17 cellular contexts compared by ENCODE assay signal in the genomic region with DNA sequence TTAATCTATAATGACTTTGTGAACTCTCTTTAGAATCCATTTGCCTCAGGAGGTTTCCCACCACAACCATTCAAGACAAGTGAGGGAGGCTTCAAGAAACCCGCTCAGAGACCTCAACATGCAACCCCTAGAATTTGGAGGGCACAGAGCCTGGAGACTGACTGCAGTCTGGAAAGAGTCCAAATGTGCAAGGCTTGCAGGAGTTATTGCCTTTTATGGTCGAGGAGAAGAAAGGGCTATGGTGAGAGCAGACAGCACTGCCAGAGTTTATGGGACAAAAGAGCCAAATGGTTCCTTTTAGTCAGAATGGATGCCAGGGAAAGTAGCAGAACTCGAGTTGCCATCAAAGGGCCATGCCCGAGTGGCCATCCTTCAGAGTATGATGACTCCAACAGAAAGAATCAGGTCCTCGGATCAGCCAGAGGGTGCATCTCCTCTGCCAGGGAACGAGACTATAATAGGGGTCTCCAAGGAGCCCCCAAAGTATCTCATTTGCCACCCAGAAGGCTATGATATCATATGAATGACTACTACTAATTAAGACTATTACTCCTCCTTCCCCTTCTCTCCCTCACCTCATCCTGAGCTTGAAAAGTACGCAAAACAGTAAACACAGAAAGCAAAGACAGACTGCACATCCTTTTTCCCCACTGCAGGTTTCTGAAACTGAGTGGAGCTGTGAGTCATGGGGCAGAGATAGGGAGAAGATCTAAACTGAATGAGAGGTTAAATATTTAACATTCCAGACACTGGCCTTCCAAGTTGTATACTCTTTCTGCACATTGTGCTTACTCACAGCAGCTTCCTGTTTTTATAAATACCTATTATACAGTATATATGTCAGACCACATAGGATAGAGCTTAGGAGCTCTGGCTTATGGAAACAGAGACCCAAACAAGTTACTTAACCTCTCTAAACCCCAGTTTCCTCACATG. TPM values are rescaled to one million over a fixed set of nuclear protein-coding genes. Genes with fewer than 3 reads are reported as not detected.
A peak's percentile ranks its signal among the peaks of the same experiment; 100 is the strongest.
DNase-seq lines count a peak whose midpoint lies in the region; ATAC-seq, FAIRE-seq and TF ChIP-seq lines count a peak whose summit lies in the region.
"Had no signal": no experiment of that assay in that cellular context is flagged by ENCODE, and none has a peak within 500 bp of the region (broad histone marks: within the 10 kb centered on the region; RNA-seq: fewer than 3 reads in every experiment).

No MANE protein-coding gene starts in this region.

- H2BK15ac ChIP-seq in IMR-90 (ENCODE audit: low read depth, low read length), result peak overlapping the region; percentile 91; the same call in 2 of the 3 replicates
- H2BK15ac ChIP-seq in mesenchymal stem cell (ENCODE audit: low read depth, poor library complexity, severe bottlenecking), result no peak overlapping the region

- BruUV-seq in IMR-90 (replicated peaks; lab: Mats Ljungman, UMichigan) (no TSS peak), mammary epithelial cell (replicated peaks; lab: Mats Ljungman, UMichigan) (no TSS peak)

- no peaks in the 10 kb centered on the region for H3K79me2 ChIP-seq in mammary epithelial cell (ENCODE audit: insufficient read depth, low read length)

- H2BK20ac ChIP-seq in IMR-90 (ENCODE audit: low read depth, low read length), result peak overlapping the region; percentile 99

- H2AK5ac ChIP-seq in IMR-90 (ENCODE audit: low read depth, low read length) (peak overlapping the region; percentile 92), mesenchymal stem cell (ENCODE audit: low read length, severe bottlenecking) (no peak overlapping the region)

- DNase-seq in AG04450 (ENCODE audit: low read depth, low spot score) (peak; percentile 69), IMR-90 (peak; percentile 84), mammary epithelial cell (peak; percentile 31), mesenchymal stem cell (peak; percentile 84), GM13976 (ENCODE audit: low spot score) (no peak), NCI-H2227 (lab: John Stamatoyannopoulos, UW; ENCODE audit: unreplicated experiment) (no peak), H54 (ENCODE audit: insufficient read length, low spot score) (no peak), amygdala (lab: John Stamatoyannopoulos, UW) (no peak)
- DNase-seq: activated CD4-positive, alpha-beta T cell treated with anti-CD3 and anti-CD28 coated beads for 4 hours; CD4-positive, CD25-positive, alpha-beta regulatory T cell; cerebellar nuclear complex; Kasumi-1; NCI-H510A treated with DMSO at 0.1 percent for 48 hours; retina had no signal

- no peaks in the 10 kb centered on the region for H4K20me1 ChIP-seq in IMR-90 (ENCODE audit: insufficient read depth, low read length)
- H4K20me1 ChIP-seq in mammary epithelial cell (ENCODE audit: insufficient read depth, low read length), result no peaks in the 10 kb centered on the region

- H3K79me1 ChIP-seq in IMR-90 (ENCODE audit: low read depth in 1 of 2, low read length in 2 of 2) (0 out of 4 replicates have a peak, but pooled peaks cover 0 to 4% of the 10 kb centered on the region in 2 experiments), mesenchymal stem cell (replicated peaks; ENCODE audit: low read length, poor library complexity, severe bottlenecking) (no peaks in the 10 kb centered on the region)

- H3K9me1 ChIP-seq in IMR-90 (ENCODE audit: insufficient read depth, low read length), result peaks cover 12% of the 10 kb centered on the region

- H4K91ac ChIP-seq in IMR-90 (ENCODE audit: insufficient read depth, low read depth, low read length), result peak overlapping the region; percentile 87
- peak overlapping the region; percentile 59 for H4K91ac ChIP-seq in mesenchymal stem cell (ENCODE audit: low read length)

- H3K27ac ChIP-seq in AG04450 (ENCODE audit: low read depth, low read length) (peak overlapping the region; percentile 40), IMR-90 (ENCODE audit: insufficient read depth, low read length) (peak overlapping the region; percentile 82), mammary epithelial cell (ENCODE audit: insufficient read depth, low read depth, low read length) (no peak overlapping the region), mesenchymal stem cell (ENCODE audit: low read length, poor library complexity, severe bottlenecking) (peak overlapping the region; percentile 91)
- H3K27ac ChIP-seq: SK-N-MC had no signal

- POLR2A ChIA-PET in AG04450 (lab: Yijun Ruan, JAX), result interaction anchor here (0.8 to 1.5 kb wide), 2 partner anchors 33 to 76 kb away, joined by 3 to 8 read pairs; a partner anchor contains a TSS
- POLR2A ChIA-PET in IMR-90 (lab: Charles Lee; ENCODE audit: unreplicated experiment), result no interaction called here

- H2BK12ac ChIP-seq in mesenchymal stem cell (ENCODE audit: low read length in 2 of 2), result peak overlapping the region; percentile 72 to 94

- H3K18ac ChIP-seq in IMR-90 (ENCODE audit: low read depth, low read length), result peak overlapping the region; percentile 65
- peak overlapping the region; percentile 74 to 92 for H3K18ac ChIP-seq in mesenchymal stem cell (ENCODE audit: low read depth in 1 of 2, low read length in 2 of 2)

- H3K4ac ChIP-seq in IMR-90 (ENCODE audit: low read depth, low read length) (peak overlapping the region; percentile 96), mesenchymal stem cell (ENCODE audit: low read depth in 1 of 2, low read length in 2 of 2) (peak overlapping the region; percentile 35 to 86)

- dilution Hi-C loops in IMR-90 (cut with HindIII; ENCODE audit: low sequenced_read_pairs, unreplicated experiment), result no loop called here
- dilution Hi-C loops in mammary epithelial cell (cut with HindIII; ENCODE audit: low sequenced_read_pairs), result no loop called here

- peak overlapping the region; percentile 93 for H2AK9ac ChIP-seq in IMR-90 (replicated peaks; ENCODE audit: low read depth, low read length, poor library complexity)

- peak overlapping the region; percentile 80 for H3K14ac ChIP-seq in IMR-90 (replicated peaks; ENCODE audit: low read depth, low read length)
- H3K14ac ChIP-seq in mesenchymal stem cell (ENCODE audit: low read length in 2 of 2), result peak overlapping the region in 1 of 2 experiments; percentile 48

- H3K9me3 ChIP-seq in AG04450 (ENCODE audit: control insufficient read depth, insufficient read depth, low read length), result no peaks in the 10 kb centered on the region
- H3K9me3 ChIP-seq in IMR-90 (ENCODE audit: control insufficient read depth, insufficient read depth, low read length), result no peaks in the 10 kb centered on the region
- no peaks in the 10 kb centered on the region for H3K9me3 ChIP-seq in mammary epithelial cell (replicated peaks; ENCODE audit: insufficient read depth, low read length)
- H3K9me3 ChIP-seq in mesenchymal stem cell (ENCODE audit: control insufficient read depth, low read length), result no peaks in the 10 kb centered on the region

- 7% methylated on average over 2 of the region's 7 CpGs; no CpG with 5 or more reads in 1 of the 2 experiments for WGBS in IMR-90 (ENCODE audit: extremely low coverage in 2 of 2, insufficient read length in 1 of 2), 2 experiments
- WGBS in mammary epithelial cell (ENCODE audit: low coverage, missing lambda C conversion rate), result 63% methylated on average over 6 of the region's 7 CpGs
- WGBS in mesenchymal stem cell, result 12% methylated on average over 6 of the region's 7 CpGs

- peak overlapping the region; percentile 66 for H4K5ac ChIP-seq in IMR-90 (ENCODE audit: low read depth, low read length)

- H2BK5ac ChIP-seq in IMR-90 (ENCODE audit: low read depth, low read length, poor library complexity, severe bottlenecking) (peak overlapping the region; percentile 80), mesenchymal stem cell (ENCODE audit: low read depth, low read length, poor library complexity, severe bottlenecking) (no peak overlapping the region)

- peak overlapping the region; percentile 56 for H3K4me2 ChIP-seq in IMR-90 (ENCODE audit: low read depth, low read length)
- H3K4me2 ChIP-seq in mammary epithelial cell (ENCODE audit: insufficient read depth, low read depth, low read length), result peak overlapping the region; percentile 39
- H3K4me2 ChIP-seq in mesenchymal stem cell (ENCODE audit: low read length, poor library complexity, severe bottlenecking), result peak overlapping the region; percentile 18

- TF ChIP-seq RAD21 in IMR-90 (IDR thresholded peaks at IDR 0.05; ENCODE audit: low read length), result no peak

- TF ChIP-seq CTCF in AG04450 (IDR thresholded peaks at IDR 0.05; ENCODE audit: low read depth, low read length) (no peak), IMR-90 (conservative IDR thresholded peaks at IDR 0.05; ENCODE audit: low read depth, low read length) (no peak), mammary epithelial cell (conservative IDR thresholded peaks at IDR 0.05 in 1 of 2, IDR thresholded peaks at IDR 0.05 in 1 of 2; ENCODE audit: extremely low read depth in 1 of 2, insufficient read depth in 1 of 2, low read depth in 1 of 2, low read length in 2 of 2) (no peak), GM13976 (IDR thresholded peaks at IDR 0.05; ENCODE audit: borderline replicate concordance, control extremely low read depth, extremely low read depth, insufficient read depth, missing control alignments) (no peak)

- peak overlapping the region; percentile 94 for H3K23ac ChIP-seq in IMR-90 (ENCODE audit: low read depth, low read length)
- H3K23ac ChIP-seq in mesenchymal stem cell (ENCODE audit: low read length in 2 of 2), result no peak overlapping the region

- H3K27me3 ChIP-seq in AG04450 (ENCODE audit: control insufficient read depth, insufficient read depth, low read length), result no peaks in the 10 kb centered on the region
- H3K27me3 ChIP-seq in IMR-90 (ENCODE audit: control insufficient read depth, insufficient read depth, low read length), result no peaks in the 10 kb centered on the region
- H3K27me3 ChIP-seq in mammary epithelial cell (ENCODE audit: insufficient read depth, low read length), result no peaks in the 10 kb centered on the region
- H3K27me3 ChIP-seq in mesenchymal stem cell (ENCODE audit: control insufficient read depth in 1 of 2, insufficient read depth in 1 of 2, low read length in 2 of 2), result no peaks in the 10 kb centered on the region

- FAIRE-seq in H54 (lab: Jason Lieb, UNC), result no peak
- FAIRE-seq: frontal cortex had no signal

- H2AFZ ChIP-seq in IMR-90 (replicated peaks; ENCODE audit: low read length, poor library complexity), result peak overlapping the region; percentile 76
- peak overlapping the region; percentile 43 for H2AFZ ChIP-seq in mammary epithelial cell (ENCODE audit: low read depth, low read length)
- peak overlapping the region; percentile 44 for H2AFZ ChIP-seq in mesenchymal stem cell (ENCODE audit: low read depth, low read length)

- intact Hi-C loops in IMR-90 (cut with micrococcal nuclease), result no loop called here
- intact Hi-C loops in mammary epithelial cell (cut with micrococcal nuclease), result no loop called here

- peak overlapping the region; percentile 43 for H3K9ac ChIP-seq in IMR-90 (ENCODE audit: low read depth, low read length)
- H3K9ac ChIP-seq in mammary epithelial cell (ENCODE audit: insufficient read depth, low read length), result no peak overlapping the region
- H3K9ac ChIP-seq in mesenchymal stem cell (ENCODE audit: low read length), result no peak overlapping the region

- ATAC-seq in IMR-90 (ENCODE audit: low read depth), result peak; percentile 93

- H3K56ac ChIP-seq in IMR-90 (ENCODE audit: extremely low read depth, insufficient read depth, low read length), result peak overlapping the region; percentile 93

- H3K4me1 ChIP-seq in IMR-90 (ENCODE audit: control insufficient read depth, insufficient read depth, low read length) (peaks cover 11% of the 10 kb centered on the region), mammary epithelial cell (ENCODE audit: insufficient read depth, low read length) (peaks cover 37% of the 10 kb centered on the region), mesenchymal stem cell (ENCODE audit: control insufficient read depth, insufficient read depth, low read depth, low read length) (peaks cover 6% of the 10 kb centered on the region)

- H4K8ac ChIP-seq in IMR-90 (ENCODE audit: low read depth in 2 of 2, low read length in 2 of 2), result peak overlapping the region; percentile 77 to 95
- peak overlapping the region; percentile 58 for H4K8ac ChIP-seq in mesenchymal stem cell (ENCODE audit: low read length)

- H3K4me3 ChIP-seq in AG04450 (ENCODE audit: low read depth, low read length) (no peak overlapping the region), IMR-90 (ENCODE audit: insufficient read depth, low read depth, low read length) (no peak overlapping the region), mammary epithelial cell (replicated peaks in 1 of 3; ENCODE audit: insufficient read depth in 1 of 3, low read depth in 2 of 3, low read length in 3 of 3) (no peak overlapping the region), mesenchymal stem cell (ENCODE audit: insufficient read depth in 1 of 2, low read depth in 1 of 2, low read length in 2 of 2) (no peak overlapping the region)
- H3K4me3 ChIP-seq: lung, SK-N-MC had no signal

- TF ChIP-seq POLR2A in IMR-90 (IDR thresholded peaks at IDR 0.05; ENCODE audit: low read depth, low read length) (no peak), H54 (IDR thresholded peaks at IDR 0.05; ENCODE audit: low read depth, low read length) (no peak)

- in situ Hi-C loops in IMR-90 (cut with MboI; ENCODE audit: low sequenced_read_pairs) (no loop called here), mammary epithelial cell (cut with MboI; ENCODE audit: low sequenced_read_pairs in 2 of 2) (no loop called here), GM13976 (cut with MboI; ENCODE audit: low sequenced_read_pairs, unreplicated experiment) (no loop called here)

- H3K36me3 ChIP-seq in IMR-90 (ENCODE audit: control insufficient read depth, insufficient read depth, low read length) (no peaks in the 10 kb centered on the region), mammary epithelial cell (ENCODE audit: insufficient read depth, low read length) (no peaks in the 10 kb centered on the region), mesenchymal stem cell (ENCODE audit: control insufficient read depth in 1 of 2, insufficient read depth in 2 of 2, low read depth in 1 of 2, low read length in 2 of 2) (no peaks in the 10 kb centered on the region)

- H2BK120ac ChIP-seq in IMR-90 (ENCODE audit: low read depth, low read length) (peak overlapping the region; percentile 98), mesenchymal stem cell (ENCODE audit: low read depth, low read length) (peak overlapping the region; percentile 94)

- CTCF ChIA-PET in AG04450 (lab: Charles Lee) (interaction anchor here (0.5 to 1.2 kb wide), 3 partner anchors 8 to 136 kb away, joined by 3 to 6 read pairs (median 5); no protein-coding TSS in a partner anchor), IMR-90 (lab: Yijun Ruan, JAX) (interaction anchor here (0.5 to 1.2 kb wide), 3 partner anchors 9 to 134 kb away, joined by 3 to 5 read pairs (median 3); no protein-coding TSS in a partner anchor), mammary epithelial cell (lab: Charles Lee; ENCODE audit: low non-redundant PET) (no interaction called here)

RNA-seq across cellular contexts. Expression of a gene that starts 33.9 kb away (rescaled TPM):
- polyA plus RNA-seq in AG04450 (2011; rRNA removed), result not detected in 2 replicates
- polyA minus RNA-seq in AG04450 (2011; rRNA and poly(A)+ RNA removed), result not detected in 2 replicates
- not detected in 2 replicates for total RNA-seq in IMR-90 (2012; rRNA removed)
- not detected in 2 replicates for polyA plus RNA-seq in IMR-90 (2012; rRNA removed)
- not detected in 2 replicates for polyA plus RNA-seq in IMR-90 (2012; cell fraction: cytosol; rRNA removed)
- polyA plus RNA-seq in IMR-90 (2012; cell fraction: nucleus; rRNA removed; ENCODE audit: low replicate concordance), result 0.07 TPM in 1 of 2 replicates, not detected in the other
- not detected for total RNA-seq in mammary epithelial cell
- not detected for polyA plus RNA-seq in mammary epithelial cell
- not detected for polyA minus RNA-seq in mammary epithelial cell
- polyA plus RNA-seq in mesenchymal stem cell (2013, experiment 1 of 2), result not detected
- polyA plus RNA-seq in mesenchymal stem cell (2013, experiment 2 of 2), result not detected
- total RNA-seq: CD4-positive, CD25-positive, alpha-beta regulatory T cell; frontal cortex; lung had no signal
- polyA plus RNA-seq: CD4-positive, CD25-positive, alpha-beta regulatory T cell had no signal

Comparison
In these comparisons a context has a peak if more than half of its experiments do, and no peak if none do; other contexts are left out.
1. DNase-seq: peak in AG04450 (single experiment), IMR-90 (single experiment), mammary epithelial cell (single experiment) and mesenchymal stem cell (single experiment); none in GM13976 (single experiment), NCI-H2227 (single experiment), H54 (single experiment) and amygdala (0 of 56).
2. Peak in every context shown above with its lines, with median percentiles within 50 percentile points of each other: H2AFZ ChIP-seq and H3K4me2 ChIP-seq.